ENCODE assay signal across 1 cellular context in genomic region chr9:33165263-33166151, GRCh38.
TF ChIP-seq lines count a peak whose summit lies in the region.

No MANE protein-coding gene starts in this region.

TF ChIP-seq in HepG2, 621 proteins besides CTCF, POLR2A, EP300 and RAD21 (continued from another document):
- peak; percentile 87 for TF ChIP-seq ARID5B (CRISPR knock-in tag; IDR thresholded peaks at IDR 0.05)
- TF ChIP-seq CHCHD3 (CRISPR knock-in tag; IDR thresholded peaks at IDR 0.05): no peak
- TF ChIP-seq ZNF513 (CRISPR knock-in tag; conservative IDR thresholded peaks at IDR 0.05): no peak
- TF ChIP-seq SIX1 (CRISPR knock-in tag; IDR thresholded peaks at IDR 0.05; ENCODE audit: borderline replicate concordance): no peak
- TF ChIP-seq HDAC1 (CRISPR knock-in tag; IDR thresholded peaks at IDR 0.05): peak; percentile 62
- peak; percentile 86 for TF ChIP-seq BCL6 (CRISPR knock-in tag; IDR thresholded peaks at IDR 0.05)
- peak; percentile 29; the same call in 1 of the 2 replicates for TF ChIP-seq ATF7 (IDR thresholded peaks at IDR 0.05)
- TF ChIP-seq ATF7 (CRISPR knock-in tag; IDR thresholded peaks at IDR 0.05): peak; percentile 28; the same call in 1 of the 2 replicates
- peak; percentile 45; the same call in 1 of the 2 replicates for TF ChIP-seq ZSCAN29 (CRISPR knock-in tag; conservative IDR thresholded peaks at IDR 0.05)
